In genomic region chr3:14208977-14209394, GRCh38 we compare ENCODE assay signal across 28 cellular contexts. TPM values are rescaled to one million over a fixed set of nuclear protein-coding genes. Genes with fewer than 3 reads are reported as not detected.
DNase-seq lines count a peak whose midpoint lies in the region; ATAC-seq and TF ChIP-seq lines count a peak whose summit lies in the region.
"Had no signal": no experiment of that assay in that cellular context is flagged by ENCODE, and none has a peak within 500 bp of the region (broad histone marks: within the 10 kb centered on the region; RNA-seq: fewer than 3 reads in every experiment).

No MANE protein-coding gene starts in this region.

- H3K9me3 ChIP-seq in PC-9 (ENCODE audit: insufficient read depth, low read depth) (no peaks in the 10 kb centered on the region), tibial nerve (no peaks in the 10 kb centered on the region)
- H3K9me3 ChIP-seq: heart left ventricle, testis had no signal

- H3K4me3 ChIP-seq in PC-9 (no peak overlapping the region), choroid plexus epithelial cell (ENCODE audit: low read depth, low read length) (no peak overlapping the region), tibial nerve (no peak overlapping the region)
- H3K4me3 ChIP-seq: GM12878, heart left ventricle, testis had no signal

- CTCF ChIA-PET in PC-9 (lab: Charles Lee), result no interaction called here

- H4K20me1 ChIP-seq in PC-9 (ENCODE audit: insufficient read depth), result no peaks in the 10 kb centered on the region

- TF ChIP-seq EP300 in tibial nerve (IDR thresholded peaks at IDR 0.05), result no peak

- H3K4me2 ChIP-seq in PC-9, result peak overlapping the region; percentile 5; the same call in 1 of the 2 replicates

- WGBS in tibial nerve, 2 donors, result 45 to 49% methylated on average over 5 of the region's 5 CpGs

- in situ Hi-C loops in G401 (cut with HindIII; ENCODE audit: low sequenced_read_pairs), result no loop called here

- no peak overlapping the region for H2AFZ ChIP-seq in PC-9

- H3K79me2 ChIP-seq in PC-9 (ENCODE audit: low read depth), result no peaks in the 10 kb centered on the region

- H3K27me3 ChIP-seq in PC-9 (ENCODE audit: insufficient read depth, low read depth) (no peaks in the 10 kb centered on the region), tibial nerve (no peaks in the 10 kb centered on the region)
- H3K27me3 ChIP-seq: heart left ventricle, testis had no signal

- TF ChIP-seq CTCF in PC-9 (conservative IDR thresholded peaks at IDR 0.05), result no peak
- no peak for TF ChIP-seq CTCF in choroid plexus epithelial cell (conservative IDR thresholded peaks at IDR 0.05; ENCODE audit: low read depth, low read length)
- TF ChIP-seq CTCF in tibial nerve (IDR thresholded peaks at IDR 0.05), result no peak

- TF ChIP-seq POLR2A in tibial nerve (IDR thresholded peaks at IDR 0.05), result no peak

- no TSS peak for BruUV-seq in PC-9 (replicated peaks; lab: Mats Ljungman, UMichigan)

- H3K36me3 ChIP-seq in PC-9 (ENCODE audit: low read depth) (no peaks in the 10 kb centered on the region), tibial nerve (no peaks in the 10 kb centered on the region)
- H3K36me3 ChIP-seq: heart left ventricle had no signal

- H3K4me1 ChIP-seq in PC-9 (replicated peaks; ENCODE audit: insufficient read depth), result peaks cover 49% of the 10 kb centered on the region
- H3K4me1 ChIP-seq in tibial nerve, result peaks cover 0 to 42% (median 8%) of the 10 kb centered on the region in 4 donors

- POLR2A ChIA-PET in PC-9 (lab: Charles Lee; ENCODE audit: unreplicated experiment), result no interaction called here

- peaks cover 28% of the 10 kb centered on the region for H3F3A ChIP-seq in PC-9 (ENCODE audit: insufficient read depth, low read depth)

- intact Hi-C loops in PC-9 (cut with micrococcal nuclease; ENCODE audit: unreplicated experiment) (loop anchor here (10.0 kb wide), 1 partner anchor 196 kb away; the partner anchor contains the start of gene SLC6A6), left colon (cut with DNase I, micrococcal nuclease) (loop anchor here in 1 of 2 donors (5.0 kb wide), 1 partner anchor 253 kb away; no protein-coding TSS in a partner anchor)

- DNase-seq in PC-9, result no peak
- peak; percentile 71 for DNase-seq in choroid plexus epithelial cell (ENCODE audit: low read depth)
- no peak for DNase-seq in left colon
- no peak for DNase-seq in tibial nerve (ENCODE audit: low spot score in 2 of 2)
- DNase-seq in NOMO-1 (lab: John Stamatoyannopoulos, UW; ENCODE audit: unreplicated experiment in 2 of 2), result no peak
- DNase-seq in G401 (ENCODE audit: low spot score), result no peak
- DNase-seq: activated CD4-positive, alpha-beta memory T cell treated with anti-CD3 and anti-CD28 coated beads for 36 hours; activated CD8-positive, alpha-beta memory T cell treated with anti-CD3 and anti-CD28 coated beads, Interleukin-2, amount 50 U/mL, for 4 hours; activated naive CD4-positive, alpha-beta T cell treated with anti-CD3 and anti-CD28 coated beads, Interleukin-2, amount 50 U/mL, for 16 hours; anterior cingulate cortex; Calu3; caudate nucleus; dermis blood vessel endothelial cell; DND-41; heart left ventricle; mammary epithelial cell; naive B cell; NCI-H1048; NCI-H1694 treated with DMSO at 0.1 percent for 48 hours; NCI-H2171 treated with DMSO at 0.1 percent for 48 hours; NCI-H524; nucleus accumbens; stimulated activated naive CD8-positive, alpha-beta T cell treated with anti-CD3 and anti-CD28 coated beads, Interleukin-15, Interleukin-2, amounts not matched to agents 100 U/mL and 50 U/mL, for 24 hours; testis had no signal

- no peaks in the 10 kb centered on the region for H3K9me2 ChIP-seq in PC-9 (ENCODE audit: insufficient read depth)

- H3K27ac ChIP-seq in PC-9 (no peak overlapping the region), tibial nerve (peak overlapping the region in 3 of 4 donors; percentile 40 to 54 (median 45))
- H3K27ac ChIP-seq: C4-2B, heart left ventricle, testis had no signal

- peak; percentile 82 for ATAC-seq in left colon
- ATAC-seq in HG02588 (IDR thresholded peaks at IDR 0.05; ENCODE audit: unreplicated experiment), result no peak
- no peak for ATAC-seq in HG03175 (IDR thresholded peaks at IDR 0.05; ENCODE audit: unreplicated experiment)
- ATAC-seq: GM12878; heart left ventricle; stimulated activated naive CD8-positive, alpha-beta T cell treated with anti-CD3 and anti-CD28 coated beads, Interleukin-15, Interleukin-2, amounts not matched to agents 100 U/mL and 50 U/mL, for 24 hours had no signal

RNA-seq across cellular contexts. Expression of gene LSM3, which starts 30.4 kb away (rescaled TPM):
- 8.7 and 18.3 TPM in 2 replicates for total RNA-seq in PC-9 (2021)
- total RNA-seq in left colon, result 1 to 10 TPM; 9.1 to 9.9 TPM
- total RNA-seq in tibial nerve, result 1 to 10 TPM; 4.8 to 7.9 (median 5.8) TPM
- 25.2 and 33.1 TPM in 2 replicates for total RNA-seq in G401 (2014; rRNA removed; shearing (Covaris generic))

RNA-seq across cellular contexts. Expression of gene XPC, which starts 30.6 kb away (rescaled TPM):
- 27.1 and 28.8 TPM in 2 replicates for total RNA-seq in PC-9 (2021)
- 10 to 100 TPM; 19.7 to 22.4 TPM for total RNA-seq in left colon
- 10 to 100 TPM; 47.7 to 77.1 (median 61.3) TPM for total RNA-seq in tibial nerve
- total RNA-seq in G401 (2014; rRNA removed; shearing (Covaris generic)), result 41.6 and 52.2 TPM in 2 replicates
